ENCODE assay signal across 8 cellular contexts in genomic region chr15:73753250-73754130, GRCh38. TPM values are rescaled to one million over a fixed set of nuclear protein-coding genes. Genes with fewer than 3 reads are reported as not detected.
DNase-seq lines count a peak whose midpoint lies in the region; ATAC-seq and TF ChIP-seq lines count a peak whose summit lies in the region.

Gene INSYN1 (minus strand): TSS chr15:73753351. CDS start chr15:73751130, 2,221 bp downstream.

- peak; percentile 28 for DNase-seq in NCI-H226
- peak in 1 of 3 donors; percentile 29 for DNase-seq in right lobe of liver
- DNase-seq in thoracic aorta (ENCODE audit: low spot score) = no peak
- DNase-seq in SKM-1 treated with dmso at 0.1 percent for 144 hours (lab: John Stamatoyannopoulos, UW; ENCODE audit: unreplicated experiment) = no peak
- DNase-seq in stimulated activated naive CD4-positive, alpha-beta T cell treated with Interleukin-2 at 50 U/mL for 16 hours (lab: John Stamatoyannopoulos, UW) = no peak
- DNase-seq in DMS153 (lab: John Stamatoyannopoulos, UW) = no peak

- no peak for TF ChIP-seq CTCF in right lobe of liver (IDR thresholded peaks at IDR 0.05)
- TF ChIP-seq CTCF in thoracic aorta (IDR thresholded peaks at IDR 0.05) = no peak

- no peak for TF ChIP-seq POLR2A in right lobe of liver (IDR thresholded peaks at IDR 0.05)

- no peaks in the 10 kb centered on the region for H3K36me3 ChIP-seq in ectodermal cell (ENCODE audit: control insufficient read depth, insufficient read depth, low read length)
- H3K36me3 ChIP-seq in right lobe of liver = no peaks in the 10 kb centered on the region
- no peaks in the 10 kb centered on the region for H3K36me3 ChIP-seq in thoracic aorta

- H3K4me3 ChIP-seq in ectodermal cell (ENCODE audit: insufficient read depth, low read depth, low read length) (peak within 1 kb of the TSS; percentile 55), right lobe of liver (peak within 1 kb of the TSS; percentile 14 to 41 (median 25)), thoracic aorta (peak within 1 kb of the TSS; percentile 89)

- intact Hi-C loops in right lobe of liver (cut with DNase I) = no loop called here

- ATAC-seq in right lobe of liver (peak in 3 of 4 donors; percentile 5 to 54 (median 30)), thoracic aorta (ENCODE audit: insufficient number of reproducible peaks, low FRiP score, low read depth) (no peak), GM18858 (IDR thresholded peaks at IDR 0.05; ENCODE audit: unreplicated experiment) (no peak)

- H3K27me3 ChIP-seq in ectodermal cell (ENCODE audit: control insufficient read depth, insufficient read depth, low read length, poor library complexity, severe bottlenecking) (peaks cover 33% of the 10 kb centered on the region), right lobe of liver (no peaks in the 10 kb centered on the region), thoracic aorta (replicated peaks; ENCODE audit: insufficient read depth) (no peaks in the 10 kb centered on the region)

- no peak within 1 kb of the TSS for H3K27ac ChIP-seq in ectodermal cell (ENCODE audit: insufficient read depth, low read depth, low read length, poor library complexity, severe bottlenecking)
- H3K27ac ChIP-seq in right lobe of liver = no peak within 1 kb of the TSS
- no peak within 1 kb of the TSS for H3K27ac ChIP-seq in thoracic aorta

- H3K9me3 ChIP-seq in ectodermal cell (ENCODE audit: control insufficient read depth, low read length) = no peaks in the 10 kb centered on the region
- H3K9me3 ChIP-seq in right lobe of liver = no peaks in the 10 kb centered on the region
- H3K9me3 ChIP-seq in thoracic aorta = no peaks in the 10 kb centered on the region

- WGBS in ectodermal cell, 2 experiments = 4 to 5% methylated on average over 44 of the region's 44 CpGs
- 36% methylated on average over 14 of the region's 44 CpGs for WGBS in right lobe of liver (ENCODE audit: insufficient coverage, low coverage, low lambda C conversion rate, missing lambda C conversion rate)

- H3K4me1 ChIP-seq in ectodermal cell (ENCODE audit: control insufficient read depth, insufficient read depth, low read length) (peaks cover 27% of the 10 kb centered on the region), right lobe of liver (peaks cover 0 to 8% (median 0%) of the 10 kb centered on the region in 4 donors), thoracic aorta (ENCODE audit: control insufficient read depth in 1 of 2, low read depth in 2 of 2) (peaks cover 0 to 17% of the 10 kb centered on the region in 2 donors)

RNA-seq across cellular contexts. Expression of gene INSYN1, which starts in this region (rescaled TPM):
- polyA plus RNA-seq in ectodermal cell (2013, experiment 1 of 4) = 2.0 TPM
- polyA plus RNA-seq in ectodermal cell (2013, experiment 2 of 4) = 0.84 TPM
- polyA plus RNA-seq in ectodermal cell (2013, experiment 3 of 4) = 1.8 TPM
- polyA plus RNA-seq in ectodermal cell (2013, experiment 4 of 4) = 2.0 TPM
- total RNA-seq in right lobe of liver (under 1 TPM; 0.25 to 0.68 (median 0.32) TPM), thoracic aorta (10 to 100 TPM; 10.6 to 15.2 TPM)

Comparison
In these comparisons a context has a peak if more than half of its experiments do, and no peak if none do; other contexts are left out.
1. RNA of gene INSYN1 (total RNA-seq): 10.6 to 15.2 TPM in thoracic aorta; 0.25 to 0.68 TPM in right lobe of liver; every median in the first group is over 4 times any median in the second.
2. Peak in ATAC-seq and H3K4me3 ChIP-seq in right lobe of liver; RNA of the gene not detected or under 1 TPM.
3. H3K4me3 ChIP-seq: peak in every context shown above with its lines; median percentile 89 in thoracic aorta; 55 in ectodermal cell; 25 in right lobe of liver.